ENCODE assay signal across 18 cellular contexts in the genomic region with DNA sequence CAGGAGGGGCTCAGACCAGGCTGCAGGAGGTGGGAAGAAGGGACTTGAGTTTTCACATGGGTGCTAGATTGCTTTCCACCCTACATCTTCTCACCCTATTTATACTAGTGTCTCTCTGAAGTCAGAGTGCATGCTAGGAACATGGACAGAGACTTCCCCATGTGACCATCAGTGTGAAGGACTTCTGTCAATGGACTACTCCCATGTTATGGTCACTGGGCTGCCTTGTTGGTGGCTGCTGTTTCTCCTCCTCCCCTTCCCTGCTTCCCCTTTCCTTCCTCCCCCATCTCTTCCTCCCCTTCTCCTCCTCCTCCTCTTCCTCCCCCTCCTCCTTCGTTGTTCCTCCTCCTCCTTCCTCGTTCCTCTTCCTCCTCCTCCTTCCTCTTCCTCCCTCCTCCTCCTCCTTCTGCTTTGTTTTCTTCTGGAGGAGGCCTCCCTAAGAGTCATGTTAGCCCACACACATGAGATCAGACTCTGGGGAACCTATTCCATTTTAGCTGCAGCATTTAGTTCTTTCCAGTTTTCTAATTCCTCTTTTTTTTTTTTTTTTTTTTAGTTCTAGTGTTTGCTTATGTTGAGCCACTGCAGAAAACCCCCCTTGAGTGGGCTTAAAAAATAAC. TPM values are rescaled to one million over a fixed set of nuclear protein-coding genes. Genes with fewer than 3 reads are reported as not detected.
DNase-seq lines count a peak whose midpoint lies in the region; TF ChIP-seq lines count a peak whose summit lies in the region.
"Had no signal": no experiment of that assay in that cellular context is flagged by ENCODE, and none has a peak within 500 bp of the region (broad histone marks: within the 10 kb centered on the region; RNA-seq: fewer than 3 reads in every experiment).

No MANE protein-coding gene starts in this region.

- H3K4me3 ChIP-seq in MG63 = no peak overlapping the region
- H3K4me3 ChIP-seq: esophagus squamous epithelium, sigmoid colon had no signal

- no peaks in the 10 kb centered on the region for H3K9me3 ChIP-seq in MG63
- H3K9me3 ChIP-seq: esophagus squamous epithelium, sigmoid colon had no signal

- in situ Hi-C loops in ACHN (cut with HindIII; ENCODE audit: low pct_ligation_motif_present, low pct_unique_long_range_greater_than_20kb, low sequenced_read_pairs) = no loop called here

- no peaks in the 10 kb centered on the region for H3K36me3 Mint-ChIP-seq in dendritic cell treated with granulocyte-macrophage colony-stimulating factor and Interleukin-4, amounts not matched to agents 40 ng/mL and 50 ng/mL, for 4 days (ENCODE audit: low read depth)
- no peaks in the 10 kb centered on the region for H3K36me3 Mint-ChIP-seq in nephron (ENCODE audit: low read depth)

- DNase-seq in DMS53 (lab: John Stamatoyannopoulos, UW) (peak; percentile 39), DMS53 treated with DMSO at 0.1 percent for 48 hours (lab: John Stamatoyannopoulos, UW; ENCODE audit: unreplicated experiment) (no peak), MV-4-11 (lab: John Stamatoyannopoulos, UW) (peak; percentile 85), ACHN (no peak), nucleus accumbens (lab: John Stamatoyannopoulos, UW) (no peak), MG63 (no peak)
- DNase-seq: 8988T; activated effector memory CD4-positive, alpha-beta T cell treated with Interleukin-2 at 50 U/mL for 16 hours; esophagus squamous epithelium; left colon; NCI-H1436; NCI-H446; nephron progenitor cell; sigmoid colon; stimulated activated CD4-positive, alpha-beta T cell treated with anti-CD3 and anti-CD28 coated beads, Interleukin-4, amount 100 ng/mL, for 4 hours; T1000 had no signal

- TF ChIP-seq CTCF in nephron (IDR thresholded peaks at IDR 0.05; ENCODE audit: unreplicated experiment in 3 of 3) = no peak

- H3K36me3 ChIP-seq in MG63 = no peaks in the 10 kb centered on the region
- H3K36me3 ChIP-seq: esophagus squamous epithelium, sigmoid colon had no signal

- peaks cover 84% of the 10 kb centered on the region for H3K4me1 Mint-ChIP-seq in dendritic cell treated with granulocyte-macrophage colony-stimulating factor and Interleukin-4, amounts not matched to agents 40 ng/mL and 50 ng/mL, for 4 days (ENCODE audit: low read depth)
- H3K4me1 Mint-ChIP-seq in nephron = peaks cover 11% of the 10 kb centered on the region

- H3K27me3 Mint-ChIP-seq in dendritic cell treated with granulocyte-macrophage colony-stimulating factor and Interleukin-4, amounts not matched to agents 40 ng/mL and 50 ng/mL, for 4 days = peaks cover 2% of the 10 kb centered on the region
- H3K27me3 Mint-ChIP-seq in nephron (ENCODE audit: low read depth) = no peaks in the 10 kb centered on the region

- H3K4me3 Mint-ChIP-seq in dendritic cell treated with granulocyte-macrophage colony-stimulating factor and Interleukin-4, amounts not matched to agents 40 ng/mL and 50 ng/mL, for 4 days = no peak overlapping the region
- no peak overlapping the region for H3K4me3 Mint-ChIP-seq in nephron
- H3K4me3 Mint-ChIP-seq: nephron progenitor cell had no signal

- H3K9me3 Mint-ChIP-seq in dendritic cell treated with granulocyte-macrophage colony-stimulating factor and Interleukin-4, amounts not matched to agents 40 ng/mL and 50 ng/mL, for 4 days = no peaks in the 10 kb centered on the region
- no peaks in the 10 kb centered on the region for H3K9me3 Mint-ChIP-seq in nephron
- H3K9me3 Mint-ChIP-seq: nephron progenitor cell had no signal

- intact Hi-C loops in dendritic cell treated with granulocyte-macrophage colony-stimulating factor and Interleukin-4, amounts not matched to agents 40 ng/mL and 50 ng/mL, for 4 days (cut with micrococcal nuclease) = loop anchor here (2.0 kb wide), 1 partner anchor 16 kb away; no protein-coding TSS in a partner anchor

- H3K27ac Mint-ChIP-seq in dendritic cell treated with granulocyte-macrophage colony-stimulating factor and Interleukin-4, amounts not matched to agents 40 ng/mL and 50 ng/mL, for 4 days = peak overlapping the region; percentile 84
- H3K27ac Mint-ChIP-seq in nephron = peak overlapping the region; percentile 1 to 68 (median 37)
- H3K27ac Mint-ChIP-seq: nephron progenitor cell had no signal

- no peaks in the 10 kb centered on the region for H3K27me3 ChIP-seq in MG63
- H3K27me3 ChIP-seq: esophagus squamous epithelium, sigmoid colon had no signal

RNA-seq across cellular contexts. Expression of a gene that starts 35.8 kb away (rescaled TPM):
- total RNA-seq in MG63 (2014; rRNA removed; shearing (Covaris generic); ENCODE audit: low replicate concordance) = 10.5 and 17.8 TPM in 2 replicates

Comparison
In these comparisons a context has a peak if more than half of its experiments do, and no peak if none do; other contexts are left out.
1. DNase-seq: peak in DMS53 (single experiment) and MV-4-11 (single experiment); none in DMS53 treated with DMSO at 0.1 percent for 48 hours (single experiment), ACHN (single experiment), nucleus accumbens (0 of 56) and MG63 (single experiment).